In the genomic region with DNA sequence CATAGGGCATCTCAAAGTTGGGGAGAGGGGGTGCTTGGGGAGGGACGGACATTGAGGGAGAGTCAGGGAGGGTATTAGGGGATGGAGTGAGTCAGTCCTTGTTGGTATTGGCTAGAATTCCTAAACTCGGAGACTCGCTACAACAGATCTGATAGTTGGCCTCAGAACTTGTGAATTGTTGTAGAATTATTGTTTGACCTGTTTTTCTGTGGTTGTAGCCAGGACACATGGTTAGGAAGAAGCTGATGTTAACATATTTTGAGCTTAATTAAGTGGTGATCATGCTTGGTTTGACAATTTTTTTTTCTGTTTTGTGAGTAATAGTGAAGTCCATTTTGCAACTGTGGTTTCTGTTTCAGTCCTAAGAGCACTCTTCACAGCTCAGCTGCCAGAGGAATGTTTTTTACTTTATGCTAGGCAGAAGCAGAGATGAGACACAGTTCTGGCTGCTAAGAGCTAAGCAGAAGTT, we compare ENCODE assay signal across 17 cellular contexts.
A peak's percentile ranks its signal among the peaks of the same experiment; 100 is the strongest.
DNase-seq lines count a peak whose midpoint lies in the region; ATAC-seq and TF ChIP-seq lines count a peak whose summit lies in the region.
"Had no signal": no experiment of that assay in that cellular context is flagged by ENCODE, and none has a peak within 500 bp of the region (broad histone marks: within the 10 kb centered on the region; RNA-seq: fewer than 3 reads in every experiment).

No MANE protein-coding gene starts in this region.

- H3K36me3 ChIP-seq in SK-N-SH (replicated peaks in 1 of 2; ENCODE audit: control insufficient read depth in 1 of 2, insufficient read depth in 2 of 2, low read length in 1 of 2) (no peaks in the 10 kb centered on the region), ovary (no peaks in the 10 kb centered on the region)
- H3K36me3 ChIP-seq: BLaER1 treated with 17β-estradiol and CSF1 and Interleukin-3, amounts not matched to agents 10 nM and 100 nM had no signal

- CTCF ChIA-PET in SK-N-SH (lab: Yijun Ruan, JAX): interaction anchor here (1.2 kb wide), 1 partner anchor 11 kb away, joined by 4 read pairs; no protein-coding TSS in a partner anchor

- DNase-seq in Caki2 (ENCODE audit: low read depth) (peak; percentile 1), SK-N-SH (no peak), fibroblast of the aortic adventitia (ENCODE audit: low read depth) (peak; percentile 67), renal cortical epithelial cell (ENCODE audit: low read depth) (peak; percentile 22), ovary (no peak), occipital lobe (lab: John Stamatoyannopoulos, UW) (no peak)
- DNase-seq: DMS79; NCI-H1930; posterior cingulate gyrus; stimulated activated CD4-positive, alpha-beta T cell treated with anti-CD3 and anti-CD28 coated beads, Interleukin-1b, Interleukin-23, amount 100 ng/mL, for 48 hours; stimulated activated CD8-positive, alpha-beta memory T cell treated with anti-CD3 and anti-CD28 coated beads, Interleukin-4, amount 100 ng/mL, for 48 hours; T1000 had no signal

- H3K9me3 ChIP-seq in SK-N-SH (no peaks in the 10 kb centered on the region), ovary (no peaks in the 10 kb centered on the region)

- POLR2A ChIA-PET in SK-N-SH (lab: Yijun Ruan, JAX): no interaction called here

- H3K27me3 ChIP-seq in SK-N-SH (ENCODE audit: insufficient read depth) (no peaks in the 10 kb centered on the region), ovary (no peaks in the 10 kb centered on the region)
- H3K27me3 ChIP-seq: BLaER1 treated with 17β-estradiol and CSF1 and Interleukin-3, amounts not matched to agents 10 nM and 100 nM had no signal

- TF ChIP-seq CTCF in SK-N-SH (IDR thresholded peaks at IDR 0.05) (no peak), fibroblast of the aortic adventitia (IDR thresholded peaks at IDR 0.05; ENCODE audit: insufficient read depth, low read length) (no peak), ovary (IDR thresholded peaks at IDR 0.05) (no peak)

- peak overlapping the region in 1 of 2 experiments; percentile 11; a peak in 1 of 4 replicates for H3K27ac ChIP-seq in SK-N-SH (ENCODE audit: low read depth in 2 of 2, low read length in 1 of 2)
- H3K27ac ChIP-seq in ovary: no peak overlapping the region
- H3K27ac ChIP-seq: BLaER1 treated with 17β-estradiol and CSF1 and Interleukin-3, amounts not matched to agents 10 nM and 100 nM had no signal

- no peak for TF ChIP-seq POLR2A in ovary (IDR thresholded peaks at IDR 0.05)

- peaks cover 4% of the 10 kb centered on the region for H3F3A ChIP-seq in SK-N-SH (replicated peaks; ENCODE audit: insufficient read depth)

- intact Hi-C loops in ovary (cut with DNase I): no loop called here

- no peak for TF ChIP-seq RAD21 in SK-N-SH (IDR thresholded peaks at IDR 0.05; ENCODE audit: low read length)

- H3K79me2 ChIP-seq in SK-N-SH (ENCODE audit: insufficient read depth): no peaks in the 10 kb centered on the region

- no peaks in the 10 kb centered on the region; a peak in 2 of 4 replicates for H3K4me1 ChIP-seq in SK-N-SH (ENCODE audit: control insufficient read depth in 1 of 2, insufficient read depth in 2 of 2, low read depth in 1 of 2, low read length in 1 of 2)
- H3K4me1 ChIP-seq in ovary (ENCODE audit: insufficient read depth): no peaks in the 10 kb centered on the region
- H3K4me1 ChIP-seq: BLaER1 treated with 17β-estradiol and CSF1 and Interleukin-3, amounts not matched to agents 10 nM and 100 nM had no signal

- no peak for ATAC-seq in GM18498 (IDR thresholded peaks at IDR 0.05; ENCODE audit: unreplicated experiment)
- no peak for ATAC-seq in HG02678 (IDR thresholded peaks at IDR 0.05; ENCODE audit: unreplicated experiment)
- ATAC-seq: esophagus mucosa, K562 had no signal

- no peak for TF ChIP-seq EP300 in SK-N-SH (IDR thresholded peaks at IDR 0.05; ENCODE audit: borderline replicate concordance in 1 of 2, low read depth in 1 of 2, low read length in 1 of 2)
- no peak for TF ChIP-seq EP300 in ovary (IDR thresholded peaks at IDR 0.05)

- H2AFZ ChIP-seq in SK-N-SH (ENCODE audit: low read depth): peak overlapping the region; percentile 10; the same call in 1 of the 2 replicates

- H4K20me1 ChIP-seq in SK-N-SH (ENCODE audit: insufficient read depth): no peaks in the 10 kb centered on the region
- H4K20me1 ChIP-seq: BLaER1 treated with 17β-estradiol and CSF1 and Interleukin-3, amounts not matched to agents 10 nM and 100 nM had no signal

- H3K4me3 ChIP-seq in SK-N-SH (ENCODE audit: low read depth in 2 of 2, low read length in 1 of 2): no peak overlapping the region
- H3K4me3 ChIP-seq in fibroblast of the aortic adventitia (ENCODE audit: low read depth, low read length): peak overlapping the region; percentile 40
- no peak overlapping the region for H3K4me3 ChIP-seq in ovary
- H3K4me3 ChIP-seq: BLaER1 treated with 17β-estradiol and CSF1 and Interleukin-3, amounts not matched to agents 10 nM and 100 nM; K562 had no signal

- H3K4me2 ChIP-seq in SK-N-SH: peak overlapping the region; percentile 14; the same call in 1 of the 2 replicates
- H3K4me2 ChIP-seq: BLaER1 treated with 17β-estradiol and CSF1 and Interleukin-3, amounts not matched to agents 10 nM and 100 nM had no signal

- H3K9me2 ChIP-seq in SK-N-SH: no peaks in the 10 kb centered on the region

- 84% methylated on average over 3 of the region's 3 CpGs for WGBS in SK-N-SH (ENCODE audit: low lambda C conversion rate)
- 14 to 21% (median 19%) methylated on average over 3 of the region's 3 CpGs for WGBS in ovary, 3 donors

- in situ Hi-C loops in Caki2 (cut with HindIII; ENCODE audit: low pct_unique_long_range_greater_than_20kb, low sequenced_read_pairs): no loop called here

- H3K9ac ChIP-seq in SK-N-SH: no peak overlapping the region
- H3K9ac ChIP-seq: BLaER1 treated with 17β-estradiol and CSF1 and Interleukin-3, amounts not matched to agents 10 nM and 100 nM had no signal

TF ChIP-seq in SK-N-SH, 30 proteins besides CTCF, POLR2A, EP300 and RAD21 (continues in another document):
- TF ChIP-seq MEF2A (IDR thresholded peaks at IDR 0.05; ENCODE audit: borderline replicate concordance, low read depth) (no peak), SIN3A (IDR thresholded peaks at IDR 0.05; ENCODE audit: borderline replicate concordance, low read depth, low read length) (no peak), TAF1 (IDR thresholded peaks at IDR 0.05; ENCODE audit: borderline replicate concordance, low read depth, low read length) (no peak)
- TF ChIP-seq, protein P1, sequence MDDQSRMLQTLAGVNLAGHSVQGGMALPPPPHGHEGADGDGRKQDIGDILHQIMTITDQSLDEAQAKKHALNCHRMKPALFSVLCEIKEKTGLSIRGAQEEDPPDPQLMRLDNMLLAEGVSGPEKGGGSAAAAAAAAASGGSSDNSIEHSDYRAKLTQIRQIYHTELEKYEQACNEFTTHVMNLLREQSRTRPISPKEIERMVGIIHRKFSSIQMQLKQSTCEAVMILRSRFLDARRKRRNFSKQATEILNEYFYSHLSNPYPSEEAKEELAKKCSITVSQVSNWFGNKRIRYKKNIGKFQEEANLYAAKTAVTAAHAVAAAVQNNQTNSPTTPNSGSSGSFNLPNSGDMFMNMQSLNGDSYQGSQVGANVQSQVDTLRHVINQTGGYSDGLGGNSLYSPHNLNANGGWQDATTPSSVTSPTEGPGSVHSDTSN (IDR thresholded peaks at IDR 0.05): no peak
- TF ChIP-seq, protein P2, sequence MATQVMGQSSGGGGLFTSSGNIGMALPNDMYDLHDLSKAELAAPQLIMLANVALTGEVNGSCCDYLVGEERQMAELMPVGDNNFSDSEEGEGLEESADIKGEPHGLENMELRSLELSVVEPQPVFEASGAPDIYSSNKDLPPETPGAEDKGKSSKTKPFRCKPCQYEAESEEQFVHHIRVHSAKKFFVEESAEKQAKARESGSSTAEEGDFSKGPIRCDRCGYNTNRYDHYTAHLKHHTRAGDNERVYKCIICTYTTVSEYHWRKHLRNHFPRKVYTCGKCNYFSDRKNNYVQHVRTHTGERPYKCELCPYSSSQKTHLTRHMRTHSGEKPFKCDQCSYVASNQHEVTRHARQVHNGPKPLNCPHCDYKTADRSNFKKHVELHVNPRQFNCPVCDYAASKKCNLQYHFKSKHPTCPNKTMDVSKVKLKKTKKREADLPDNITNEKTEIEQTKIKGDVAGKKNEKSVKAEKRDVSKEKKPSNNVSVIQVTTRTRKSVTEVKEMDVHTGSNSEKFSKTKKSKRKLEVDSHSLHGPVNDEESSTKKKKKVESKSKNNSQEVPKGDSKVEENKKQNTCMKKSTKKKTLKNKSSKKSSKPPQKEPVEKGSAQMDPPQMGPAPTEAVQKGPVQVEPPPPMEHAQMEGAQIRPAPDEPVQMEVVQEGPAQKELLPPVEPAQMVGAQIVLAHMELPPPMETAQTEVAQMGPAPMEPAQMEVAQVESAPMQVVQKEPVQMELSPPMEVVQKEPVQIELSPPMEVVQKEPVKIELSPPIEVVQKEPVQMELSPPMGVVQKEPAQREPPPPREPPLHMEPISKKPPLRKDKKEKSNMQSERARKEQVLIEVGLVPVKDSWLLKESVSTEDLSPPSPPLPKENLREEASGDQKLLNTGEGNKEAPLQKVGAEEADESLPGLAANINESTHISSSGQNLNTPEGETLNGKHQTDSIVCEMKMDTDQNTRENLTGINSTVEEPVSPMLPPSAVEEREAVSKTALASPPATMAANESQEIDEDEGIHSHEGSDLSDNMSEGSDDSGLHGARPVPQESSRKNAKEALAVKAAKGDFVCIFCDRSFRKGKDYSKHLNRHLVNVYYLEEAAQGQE (IDR thresholded peaks at IDR 0.05; ENCODE audit: low read depth, low read length): no peak
- TF ChIP-seq, protein P3, sequence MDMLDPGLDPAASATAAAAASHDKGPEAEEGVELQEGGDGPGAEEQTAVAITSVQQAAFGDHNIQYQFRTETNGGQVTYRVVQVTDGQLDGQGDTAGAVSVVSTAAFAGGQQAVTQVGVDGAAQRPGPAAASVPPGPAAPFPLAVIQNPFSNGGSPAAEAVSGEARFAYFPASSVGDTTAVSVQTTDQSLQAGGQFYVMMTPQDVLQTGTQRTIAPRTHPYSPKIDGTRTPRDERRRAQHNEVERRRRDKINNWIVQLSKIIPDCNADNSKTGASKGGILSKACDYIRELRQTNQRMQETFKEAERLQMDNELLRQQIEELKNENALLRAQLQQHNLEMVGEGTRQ (IDR thresholded peaks at IDR 0.05; ENCODE audit: borderline replicate concordance, low read depth, low read length): no peak
- TF ChIP-seq, protein P4, sequence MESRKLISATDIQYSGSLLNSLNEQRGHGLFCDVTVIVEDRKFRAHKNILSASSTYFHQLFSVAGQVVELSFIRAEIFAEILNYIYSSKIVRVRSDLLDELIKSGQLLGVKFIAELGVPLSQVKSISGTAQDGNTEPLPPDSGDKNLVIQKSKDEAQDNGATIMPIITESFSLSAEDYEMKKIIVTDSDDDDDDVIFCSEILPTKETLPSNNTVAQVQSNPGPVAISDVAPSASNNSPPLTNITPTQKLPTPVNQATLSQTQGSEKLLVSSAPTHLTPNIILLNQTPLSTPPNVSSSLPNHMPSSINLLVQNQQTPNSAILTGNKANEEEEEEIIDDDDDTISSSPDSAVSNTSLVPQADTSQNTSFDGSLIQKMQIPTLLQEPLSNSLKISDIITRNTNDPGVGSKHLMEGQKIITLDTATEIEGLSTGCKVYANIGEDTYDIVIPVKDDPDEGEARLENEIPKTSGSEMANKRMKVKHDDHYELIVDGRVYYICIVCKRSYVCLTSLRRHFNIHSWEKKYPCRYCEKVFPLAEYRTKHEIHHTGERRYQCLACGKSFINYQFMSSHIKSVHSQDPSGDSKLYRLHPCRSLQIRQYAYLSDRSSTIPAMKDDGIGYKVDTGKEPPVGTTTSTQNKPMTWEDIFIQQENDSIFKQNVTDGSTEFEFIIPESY (IDR thresholded peaks at IDR 0.05; ENCODE audit: borderline replicate concordance, low read depth): no peak

Comparison
In these comparisons a context has a peak if more than half of its experiments do, and no peak if none do; other contexts are left out.
1. DNase-seq: peak in Caki2 (single experiment), fibroblast of the aortic adventitia (single experiment) and renal cortical epithelial cell (single experiment); none in SK-N-SH (single experiment), ovary (0 of 5) and occipital lobe (single experiment).